8 cellular contexts compared by ENCODE assay signal in genomic region chr14:74459289-74459946, GRCh38. TPM values are rescaled to one million over a fixed set of nuclear protein-coding genes. Genes with fewer than 3 reads are reported as not detected.
DNase-seq lines count a peak whose midpoint lies in the region; ATAC-seq, FAIRE-seq and TF ChIP-seq lines count a peak whose summit lies in the region.

No MANE protein-coding gene starts in this region.

- intact Hi-C loops in posterior vena cava (cut with DNase I): no loop called here

- no peak overlapping the region for H3K4me2 ChIP-seq in neuronal stem cell (ENCODE audit: insufficient read depth, low read length, poor library complexity, severe bottlenecking)

- no peak overlapping the region for H3K27ac ChIP-seq in neuronal stem cell (replicated peaks; ENCODE audit: low read length)

- H3K4me1 Mint-ChIP-seq in WTC11: peaks cover 3% of the 10 kb centered on the region
- peaks cover 30% of the 10 kb centered on the region for H3K4me1 Mint-ChIP-seq in endothelial cell (ENCODE audit: unreplicated experiment)

- H3K9ac ChIP-seq in neuronal stem cell (ENCODE audit: low read depth, low read length, poor library complexity): no peak overlapping the region

- CTCF ChIA-PET in WTC11 (lab: Charles Lee): interaction anchor here (0.6 to 3.3 kb wide), 5 partner anchors 10 to 1311 kb away, joined by 3 to 11 read pairs (median 4); no protein-coding TSS in a partner anchor

- no peak overlapping the region for H2BK12ac ChIP-seq in neuronal stem cell (ENCODE audit: low read length)

- H4K91ac ChIP-seq in neuronal stem cell (ENCODE audit: low read depth, low read length, poor library complexity): no peak overlapping the region

- peak overlapping the region; percentile 58 for H2AFZ ChIP-seq in neuronal stem cell (ENCODE audit: low read length)

- H3K36me3 ChIP-seq in neuronal stem cell (replicated peaks in 1 of 2; ENCODE audit: control insufficient read depth in 2 of 2, insufficient read depth in 2 of 2, low read length in 2 of 2): no peaks in the 10 kb centered on the region

- peaks cover 0 to 26% (median 0%) of the 10 kb centered on the region in 3 experiments for H3K27me3 ChIP-seq in neuronal stem cell (ENCODE audit: control insufficient read depth in 3 of 3, insufficient read depth in 3 of 3, low read depth in 1 of 3, low read length in 3 of 3)

- peaks cover 0 to 16% of the 10 kb centered on the region in 2 donors for H3K4me1 ChIP-seq in neuronal stem cell (ENCODE audit: control insufficient read depth in 2 of 2, insufficient read depth in 1 of 2, low read depth in 1 of 2, low read length in 2 of 2)

- no peak overlapping the region for H3K4me3 Mint-ChIP-seq in WTC11
- no peak overlapping the region for H3K4me3 Mint-ChIP-seq in endothelial cell (ENCODE audit: unreplicated experiment)

- peaks cover 12% of the 10 kb centered on the region for H3K9me3 Mint-ChIP-seq in WTC11
- peaks cover 4% of the 10 kb centered on the region for H3K9me3 Mint-ChIP-seq in endothelial cell (ENCODE audit: unreplicated experiment)

- no peak overlapping the region for H4K8ac ChIP-seq in neuronal stem cell (ENCODE audit: low read depth, low read length)

- POLR2A ChIA-PET in WTC11 (lab: Charles Lee): no interaction called here

- H3K36me3 Mint-ChIP-seq in WTC11 (peaks cover 11% of the 10 kb centered on the region), endothelial cell (ENCODE audit: low read depth, unreplicated experiment) (peaks cover 6% of the 10 kb centered on the region)

- H2BK120ac ChIP-seq in neuronal stem cell (ENCODE audit: low read depth, low read length): no peak overlapping the region

- DNase-seq in GM03348 (ENCODE audit: low spot score): peak; percentile 87
- DNase-seq in HTR-8/SVneo (ENCODE audit: insufficient read length, low spot score): peak; percentile 95
- DNase-seq in WTC11 (ENCODE audit: low spot score): peak; percentile 77
- peak; percentile 60 for DNase-seq in endothelial cell (ENCODE audit: low spot score)
- peak; percentile 24 for DNase-seq in neuronal stem cell (ENCODE audit: low spot score)
- no peak for DNase-seq in posterior vena cava (ENCODE audit: low spot score)
- no peak for DNase-seq in LoVo (ENCODE audit: low spot score)

- no peaks in the 10 kb centered on the region for H3K79me1 ChIP-seq in neuronal stem cell (ENCODE audit: low read depth, low read length)

- no peak overlapping the region for H3K23ac ChIP-seq in neuronal stem cell (ENCODE audit: low read depth, low read length, poor library complexity)

- H2AK5ac ChIP-seq in neuronal stem cell (ENCODE audit: low read depth, low read length): peak overlapping the region; percentile 86

- peaks cover 4% of the 10 kb centered on the region; the same call in 1 of the 2 replicates for H3K27me3 Mint-ChIP-seq in WTC11 (ENCODE audit: low read depth)
- H3K27me3 Mint-ChIP-seq in endothelial cell (ENCODE audit: unreplicated experiment): peaks cover 4% of the 10 kb centered on the region

- peak overlapping the region; percentile 20 for H3K18ac ChIP-seq in neuronal stem cell (ENCODE audit: low read length)

- peak; percentile 98 for FAIRE-seq in HTR-8/SVneo (lab: Jason Lieb, UNC)

- H3K14ac ChIP-seq in neuronal stem cell (ENCODE audit: low read length): no peak overlapping the region

- no peak overlapping the region for H2BK5ac ChIP-seq in neuronal stem cell (ENCODE audit: low read length)

- H2BK15ac ChIP-seq in neuronal stem cell (ENCODE audit: low read length): no peak overlapping the region

- peaks cover 0 to 4% of the 10 kb centered on the region in 2 donors for H3K9me3 ChIP-seq in neuronal stem cell (replicated peaks in 1 of 2; ENCODE audit: control insufficient read depth in 2 of 2, insufficient read depth in 1 of 2, low read depth in 1 of 2, low read length in 2 of 2)

- ATAC-seq in WTC11 (peak; percentile 98), GM18511 (IDR thresholded peaks at IDR 0.05; ENCODE audit: unreplicated experiment) (no peak)

- H3K27ac Mint-ChIP-seq in WTC11 (no peak overlapping the region), endothelial cell (ENCODE audit: unreplicated experiment) (peak overlapping the region; percentile 88)

- H3K4ac ChIP-seq in neuronal stem cell (ENCODE audit: low read length): no peak overlapping the region

- no CpG with 5 or more reads among the region's 10 CpGs for WGBS in neuronal stem cell (ENCODE audit: extremely low coverage in 2 of 2, insufficient read length in 2 of 2, insufficient replicate concordance in 1 of 2), 2 donors

- TF ChIP-seq CTCF in WTC11 (IDR thresholded peaks at IDR 0.05) (peak; percentile 45), endothelial cell (IDR thresholded peaks at IDR 0.05; ENCODE audit: unreplicated experiment) (peak; percentile 62)

- no peak overlapping the region for H3K4me3 ChIP-seq in neuronal stem cell (ENCODE audit: low read length in 2 of 2)

TF ChIP-seq in WTC11, 78 proteins besides CTCF, POLR2A, EP300 and RAD21:
- TF ChIP-seq GABPB1 (CRISPR knock-in tag; IDR thresholded peaks at IDR 0.05) (no peak), USF1 (CRISPR knock-in tag; IDR thresholded peaks at IDR 0.05) (0 out of 2 replicates have a peak, but pooled peaks have one; percentile 15)
TF ChIP-seq in WTC11: peak in this region for 1.

RNA-seq across cellular contexts. Expression of gene SYNDIG1L, which starts 33.4 kb away (rescaled TPM):
- total RNA-seq in WTC11 (2021) (1.4 to 1.9 TPM (median 1.5 TPM) in 3 replicates), endothelial cell (ENCODE audit: unreplicated experiment) (1.1 TPM), posterior vena cava (under 1 TPM; 0.23 to 0.29 TPM)
- 1.8 TPM for polyA plus RNA-seq in neuronal stem cell (2013, experiment 1 of 2)
- 1.7 TPM for polyA plus RNA-seq in neuronal stem cell (2013, experiment 2 of 2)

RNA-seq across cellular contexts. Expression of gene NPC2, which starts 33.7 kb away (rescaled TPM):
- total RNA-seq in WTC11 (2021) (139 to 155 TPM (median 150 TPM) in 3 replicates), endothelial cell (ENCODE audit: unreplicated experiment) (246 TPM), posterior vena cava (100 to 1,000 TPM; 147 to 224 TPM)
- 596 TPM for polyA plus RNA-seq in neuronal stem cell (2013, experiment 1 of 2)
- 610 TPM for polyA plus RNA-seq in neuronal stem cell (2013, experiment 2 of 2)

RNA-seq across cellular contexts. Expression of gene ISCA2, which starts 34.1 kb away (rescaled TPM):
- total RNA-seq in WTC11 (2021) (49.1 to 50.6 TPM (median 50.1 TPM) in 3 replicates), endothelial cell (ENCODE audit: unreplicated experiment) (31.4 TPM), posterior vena cava (10 to 100 TPM in 1 of 2 donors, 1 to 10 TPM in 1; 9.3 to 12.9 TPM)
- 60.9 TPM for polyA plus RNA-seq in neuronal stem cell (2013, experiment 1 of 2)
- 63.2 TPM for polyA plus RNA-seq in neuronal stem cell (2013, experiment 2 of 2)

Comparison
In these comparisons a context has a peak if more than half of its experiments do, and no peak if none do; other contexts are left out.
1. DNase-seq: peak in GM03348 (single experiment), HTR-8/SVneo (single experiment), WTC11 (single experiment), endothelial cell (single experiment) and neuronal stem cell (single experiment); none in posterior vena cava (single experiment) and LoVo (single experiment).